ENCODE assay signal across 31 cellular contexts in genomic region chr14:68039593-68039992, GRCh38.
A peak's percentile ranks its signal among the peaks of the same experiment; 100 is the strongest.
DNase-seq lines count a peak whose midpoint lies in the region; ATAC-seq, FAIRE-seq and TF ChIP-seq lines count a peak whose summit lies in the region.
"Had no signal": no experiment of that assay in that cellular context is flagged by ENCODE, and none has a peak within 500 bp of the region (broad histone marks: within the 10 kb centered on the region; RNA-seq: fewer than 3 reads in every experiment).

No MANE protein-coding gene starts in this region.

- no peak overlapping the region for H3K4me2 ChIP-seq in astrocyte (ENCODE audit: low read length)

- H3K27me3 ChIP-seq in astrocyte (ENCODE audit: insufficient read depth, low read length) (peaks cover 2% of the 10 kb centered on the region), left ventricle myocardium inferior (ENCODE audit: low read depth) (no peaks in the 10 kb centered on the region)
- H3K27me3 ChIP-seq: left lung had no signal

- H3K27ac Mint-ChIP-seq in activated CD4-positive, alpha-beta T cell treated with anti-CD3 and anti-CD28 coated beads for 36 hours, result no peak overlapping the region
- H3K27ac Mint-ChIP-seq in astrocyte (ENCODE audit: unreplicated experiment), result no peak overlapping the region
- H3K27ac Mint-ChIP-seq: activated B cell treated with CpG ODN at 0.5 μM for 24 hours; activated naive CD8-positive, alpha-beta T cell treated with anti-CD3 and anti-CD28 coated beads for 36 hours; mesothelial cell of epicardium; natural killer cell treated with Interleukin-12 subunit alpha and Interleukin-12 subunit beta and Interleukin-15 and Interleukin-18, amount 100 ng/mL, for 72 hours had no signal

- no peaks in the 10 kb centered on the region for H3K27me3 Mint-ChIP-seq in activated CD4-positive, alpha-beta T cell treated with anti-CD3 and anti-CD28 coated beads for 36 hours
- H3K27me3 Mint-ChIP-seq in astrocyte (ENCODE audit: low read depth, unreplicated experiment), result no peaks in the 10 kb centered on the region
- H3K27me3 Mint-ChIP-seq: activated B cell treated with CpG ODN at 0.5 μM for 24 hours; activated naive CD8-positive, alpha-beta T cell treated with anti-CD3 and anti-CD28 coated beads for 36 hours; CD4-positive, alpha-beta memory T cell had no signal

- H3K9me3 ChIP-seq in astrocyte (ENCODE audit: insufficient read depth, low read depth, low read length) (no peaks in the 10 kb centered on the region), left ventricle myocardium inferior (replicated peaks) (no peaks in the 10 kb centered on the region)
- H3K9me3 ChIP-seq: left lung, thoracic aorta had no signal

- ATAC-seq in activated CD4-positive, alpha-beta T cell treated with anti-CD3 and anti-CD28 coated beads for 36 hours, result peak; percentile 47
- ATAC-seq in HG03521 (IDR thresholded peaks at IDR 0.05; ENCODE audit: unreplicated experiment), result no peak
- ATAC-seq: left lung; natural killer cell treated with Interleukin-12 subunit alpha and Interleukin-12 subunit beta and Interleukin-15 and Interleukin-18, amount 100 ng/mL, for 72 hours; right cardiac atrium had no signal

- H4K20me1 ChIP-seq in astrocyte (ENCODE audit: insufficient read depth, low read length), result no peaks in the 10 kb centered on the region

- H3K27ac ChIP-seq in astrocyte (ENCODE audit: low read depth, low read length) (no peak overlapping the region), left ventricle myocardium inferior (replicated peaks) (no peak overlapping the region)
- H3K27ac ChIP-seq: 22Rv1, left lung, thoracic aorta had no signal

- no peak for FAIRE-seq in astrocyte (lab: Jason Lieb, UNC)

- H3K36me3 ChIP-seq in astrocyte (ENCODE audit: insufficient read depth, low read length), result no peaks in the 10 kb centered on the region
- H3K36me3 ChIP-seq in left ventricle myocardium inferior, result no peaks in the 10 kb centered on the region
- H3K36me3 ChIP-seq: left lung, thoracic aorta had no signal

- CTCF ChIA-PET in activated CD4-positive, alpha-beta T cell treated with anti-CD3 and anti-CD28 coated beads for 36 hours (lab: Charles Lee), result interaction anchor here (0.8 to 1.1 kb wide), 3 partner anchors 18 to 96 kb away, joined by 3 to 4 read pairs (median 3); no protein-coding TSS in a partner anchor

- no peak for DNase-seq in activated CD4-positive, alpha-beta T cell treated with anti-CD3 and anti-CD28 coated beads for 36 hours
- DNase-seq in activated CD4-positive, alpha-beta T cell treated with anti-CD3 and anti-CD28 coated beads for 48 hours, result no peak
- DNase-seq in astrocyte (ENCODE audit: low read depth), result peak; percentile 20
- DNase-seq in lung microvascular endothelial cell (ENCODE audit: low read depth in 2 of 2), result peak; percentile 27 to 62
- DNase-seq in GM19240 (ENCODE audit: insufficient read length, low spot score), result no peak
- DNase-seq in NCI-H774 (lab: John Stamatoyannopoulos, UW), result no peak
- DNase-seq in left ventricle myocardium inferior, result no peak
- DNase-seq: activated B cell treated with CpG ODN at 0.5 μM for 24 hours; activated CD4-positive, alpha-beta T cell treated with anti-CD3 and anti-CD28 coated beads, Interleukin-2, amount 50 U/mL, for 48 hours; activated naive CD8-positive, alpha-beta T cell treated with anti-CD3 and anti-CD28 coated beads for 36 hours; AML-193; CD4-positive, alpha-beta memory T cell; DMS 273 treated with DMSO at 0.1 percent for 48 hours; effector memory CD4-positive, alpha-beta T cell; H7; hypothalamus; left lung; NCI-H1105 treated with DMSO at 0.1 percent for 48 hours; NCI-H2029; OCI-M1; right cardiac atrium; SHP77; stimulated activated CD4-positive, alpha-beta T cell treated with anti-CD3 and anti-CD28 coated beads, Interleukin-4, amount 100 ng/mL, for 1 hour; stimulated activated naive CD4-positive, alpha-beta T cell; T1000 had no signal

- intact Hi-C loops in activated CD4-positive, alpha-beta T cell treated with anti-CD3 and anti-CD28 coated beads for 36 hours (cut with DNase I, micrococcal nuclease), result no loop called here
- intact Hi-C loops in left ventricle myocardium inferior (cut with micrococcal nuclease), result no loop called here

- H3K9ac ChIP-seq in astrocyte (ENCODE audit: low read length), result no peak overlapping the region

- H3K4me1 ChIP-seq in astrocyte (ENCODE audit: insufficient read depth, low read length) (no peaks in the 10 kb centered on the region), left ventricle myocardium inferior (peaks cover 16% of the 10 kb centered on the region)

- no peak overlapping the region for H2AFZ ChIP-seq in astrocyte (ENCODE audit: low read depth, low read length)

- no peaks in the 10 kb centered on the region for H3K36me3 Mint-ChIP-seq in activated CD4-positive, alpha-beta T cell treated with anti-CD3 and anti-CD28 coated beads for 36 hours (ENCODE audit: low read depth)
- no peaks in the 10 kb centered on the region for H3K36me3 Mint-ChIP-seq in astrocyte (ENCODE audit: low read depth, unreplicated experiment)
- H3K36me3 Mint-ChIP-seq: brain; natural killer cell treated with Interleukin-12 subunit alpha and Interleukin-12 subunit beta and Interleukin-15 and Interleukin-18, amount 100 ng/mL, for 72 hours had no signal

- peaks cover 3% of the 10 kb centered on the region for H3K4me1 Mint-ChIP-seq in activated CD4-positive, alpha-beta T cell treated with anti-CD3 and anti-CD28 coated beads for 36 hours
- peaks cover 8% of the 10 kb centered on the region for H3K4me1 Mint-ChIP-seq in astrocyte (ENCODE audit: low read depth, unreplicated experiment)

- H3K79me2 ChIP-seq in astrocyte (ENCODE audit: insufficient read depth, low read length), result no peaks in the 10 kb centered on the region

- no peaks in the 10 kb centered on the region for H3K9me3 Mint-ChIP-seq in activated CD4-positive, alpha-beta T cell treated with anti-CD3 and anti-CD28 coated beads for 36 hours (ENCODE audit: low read depth)
- peaks cover 3% of the 10 kb centered on the region for H3K9me3 Mint-ChIP-seq in astrocyte (ENCODE audit: unreplicated experiment)
- H3K9me3 Mint-ChIP-seq: activated B cell treated with CpG ODN at 0.5 μM for 24 hours; activated naive CD8-positive, alpha-beta T cell treated with anti-CD3 and anti-CD28 coated beads for 36 hours; brain; CD4-positive, alpha-beta memory T cell; mesothelial cell of epicardium; natural killer cell treated with Interleukin-12 subunit alpha and Interleukin-12 subunit beta and Interleukin-15 and Interleukin-18, amount 100 ng/mL, for 72 hours had no signal

- POLR2A ChIA-PET in activated CD4-positive, alpha-beta T cell treated with anti-CD3 and anti-CD28 coated beads for 36 hours (lab: Charles Lee), result no interaction called here

- no peak overlapping the region for H3K4me3 Mint-ChIP-seq in activated CD4-positive, alpha-beta T cell treated with anti-CD3 and anti-CD28 coated beads for 36 hours
- H3K4me3 Mint-ChIP-seq in astrocyte (ENCODE audit: unreplicated experiment), result no peak overlapping the region
- H3K4me3 Mint-ChIP-seq: activated B cell treated with CpG ODN at 0.5 μM for 24 hours; activated naive CD8-positive, alpha-beta T cell treated with anti-CD3 and anti-CD28 coated beads for 36 hours; brain; CD4-positive, alpha-beta memory T cell; mesothelial cell of epicardium; natural killer cell treated with Interleukin-12 subunit alpha and Interleukin-12 subunit beta and Interleukin-15 and Interleukin-18, amount 100 ng/mL, for 72 hours had no signal

- no peak for TF ChIP-seq CTCF in astrocyte (IDR thresholded peaks at IDR 0.05; ENCODE audit: insufficient read depth, low read depth, low read length)
- TF ChIP-seq CTCF in left ventricle myocardium inferior (IDR thresholded peaks at IDR 0.05; ENCODE audit: borderline replicate concordance), result no peak

- H3K4me3 ChIP-seq in astrocyte (ENCODE audit: insufficient read depth, low read depth, low read length), result no peak overlapping the region
- H3K4me3 ChIP-seq in left ventricle myocardium inferior, result no peak overlapping the region
- H3K4me3 ChIP-seq: left lung, thoracic aorta had no signal

Comparison
In these comparisons a context has a peak if more than half of its experiments do, and no peak if none do; other contexts are left out.
1. DNase-seq: peak in astrocyte (single experiment) and lung microvascular endothelial cell (2 of 2); none in activated CD4-positive, alpha-beta T cell treated with anti-CD3 and anti-CD28 coated beads for 36 hours (single experiment), activated CD4-positive, alpha-beta T cell treated with anti-CD3 and anti-CD28 coated beads for 48 hours (single experiment), GM19240 (single experiment), NCI-H774 (single experiment) and left ventricle myocardium inferior (single experiment).